ENCODE assay signal across 18 cellular contexts in the genomic region with DNA sequence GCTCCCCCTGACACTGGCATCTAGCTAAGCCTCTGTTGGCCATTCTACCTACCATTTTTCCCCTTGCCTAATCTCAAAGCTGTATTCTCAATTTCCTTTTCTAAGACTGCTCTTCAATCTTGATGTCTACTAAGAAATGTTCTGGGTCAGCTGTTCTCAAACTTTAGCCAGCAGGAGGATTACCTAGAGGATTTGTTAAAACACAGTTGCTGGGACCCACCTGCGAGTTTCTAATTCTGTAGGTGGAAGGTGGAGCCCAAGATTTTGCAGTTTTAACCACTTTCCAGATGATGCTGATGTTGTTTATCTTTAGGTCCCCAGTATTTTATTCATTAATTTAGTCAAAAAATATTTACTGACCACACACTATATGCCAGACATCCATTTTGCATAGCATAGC.
"Had no signal": no experiment of that assay in that cellular context is flagged by ENCODE, and none has a peak within 500 bp of the region (broad histone marks: within the 10 kb centered on the region; RNA-seq: fewer than 3 reads in every experiment).

No MANE protein-coding gene starts in this region.

- H3K4me3 ChIP-seq: coronary artery, tibial nerve had no signal

- H3K4me3 Mint-ChIP-seq: activated CD4-positive, alpha-beta T cell treated with anti-CD3 and anti-CD28 coated beads, Interleukin-2, amount 10 ng/mL, durations not matched to agents 7 days and 5 days; activated CD8-positive, alpha-beta T cell treated with anti-CD3 and anti-CD28 coated beads, Interleukin-2, amount 10 ng/mL, durations not matched to agents 7 days and 5 days; activated T-cell treated with anti-CD3 and anti-CD28 coated beads, Interleukin-2, amount 50 U/mL, for 4 hours; central memory CD8-positive, alpha-beta T cell; nephron progenitor cell had no signal

- DNase-seq: activated CD4-positive, alpha-beta T cell treated with anti-CD3 and anti-CD28 coated beads, Interleukin-2, amount 10 ng/mL, durations not matched to agents 7 days and 5 days; activated CD8-positive, alpha-beta T cell treated with anti-CD3 and anti-CD28 coated beads, Interleukin-2, amount 10 ng/mL, durations not matched to agents 7 days and 5 days; activated effector memory CD4-positive, alpha-beta T cell treated with Interleukin-2 at 50 U/mL for 16 hours; activated naive CD4-positive, alpha-beta T cell treated with anti-CD3 and anti-CD28 coated beads, Interleukin-2, amount 50 U/mL, for 16 hours; activated T-cell treated with anti-CD3 and anti-CD28 coated beads, Interleukin-2, amount 50 U/mL, for 4 hours; aorta; brain microvascular endothelial cell; hypothalamus; nephron progenitor cell; nucleus accumbens; posterior cingulate gyrus; retina; stimulated activated CD4-positive, alpha-beta T cell treated with anti-CD3 and anti-CD28 coated beads, Interleukin-2, amount 100 ng/mL, for 24 hours; stimulated activated naive CD8-positive, alpha-beta T cell treated with anti-CD3 and anti-CD28 coated beads, Interleukin-15, Interleukin-2, amounts not matched to agents 100 U/mL and 50 U/mL, for 24 hours; substantia nigra had no signal

- H3K27me3 Mint-ChIP-seq: activated CD4-positive, alpha-beta T cell treated with anti-CD3 and anti-CD28 coated beads, Interleukin-2, amount 10 ng/mL, durations not matched to agents 7 days and 5 days; central memory CD8-positive, alpha-beta T cell had no signal

- H3K36me3 ChIP-seq: brain microvascular endothelial cell, tibial nerve had no signal

- H3K27ac ChIP-seq: brain microvascular endothelial cell, coronary artery, tibial nerve had no signal

- H3K4me1 Mint-ChIP-seq: central memory CD8-positive, alpha-beta T cell had no signal

- H3K9me3 Mint-ChIP-seq: activated CD4-positive, alpha-beta T cell treated with anti-CD3 and anti-CD28 coated beads, Interleukin-2, amount 10 ng/mL, durations not matched to agents 7 days and 5 days; nephron progenitor cell had no signal

- H3K27ac Mint-ChIP-seq: activated CD4-positive, alpha-beta T cell treated with anti-CD3 and anti-CD28 coated beads, Interleukin-2, amount 10 ng/mL, durations not matched to agents 7 days and 5 days; activated CD8-positive, alpha-beta T cell treated with anti-CD3 and anti-CD28 coated beads, Interleukin-2, amount 10 ng/mL, durations not matched to agents 7 days and 5 days; nephron progenitor cell had no signal

- H3K27me3 ChIP-seq: brain microvascular endothelial cell, tibial nerve had no signal

- H3K9me3 ChIP-seq: tibial nerve had no signal
